ENCODE assay signal across 8 cellular contexts in the genomic region with DNA sequence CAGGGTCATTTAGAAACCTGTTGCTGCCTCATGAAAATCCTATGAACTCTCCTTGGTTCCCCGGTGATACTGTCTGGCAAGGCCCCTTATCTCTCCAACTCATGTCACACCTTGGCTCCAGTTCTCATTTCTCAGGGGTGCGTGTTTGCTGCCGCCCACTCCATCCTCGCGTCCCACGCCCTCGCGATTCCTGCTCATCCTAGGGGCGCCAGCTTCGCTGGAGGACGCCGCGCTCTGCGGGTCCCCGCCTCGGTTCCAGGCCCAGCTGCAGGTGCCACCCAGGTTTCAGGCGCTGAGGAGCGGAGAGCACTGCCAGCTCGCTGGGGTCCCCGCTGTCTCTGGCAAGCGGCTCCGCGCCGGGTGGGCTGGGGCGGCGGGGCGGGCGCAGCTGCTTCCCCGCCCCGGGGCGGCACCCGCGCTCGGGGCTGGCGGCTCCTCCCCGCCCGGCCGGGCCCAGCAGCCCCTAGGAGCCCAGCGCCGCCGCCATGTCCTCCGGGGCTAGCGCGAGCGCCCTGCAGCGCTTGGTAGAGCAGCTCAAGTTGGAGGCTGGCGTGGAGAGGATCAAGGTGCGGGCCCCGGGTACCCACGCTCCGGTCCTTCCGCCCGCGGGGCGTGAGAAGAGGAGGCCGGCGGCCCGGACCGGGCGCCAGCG. TPM values are rescaled to one million over a fixed set of nuclear protein-coding genes. Genes with fewer than 3 reads are reported as not detected.
A peak's percentile ranks its signal among the peaks of the same experiment; 100 is the strongest.
DNase-seq lines count a peak whose midpoint lies in the region; ATAC-seq and TF ChIP-seq lines count a peak whose summit lies in the region.

GNG10 (plus strand) TSS at position 456 of the 652 bp plus-strand sequence; CDS start at position 486, 30 bp downstream.

- H3K4me3 Mint-ChIP-seq in activated naive CD4-positive, alpha-beta T cell treated with anti-CD3 and anti-CD28 coated beads, Interleukin-2, amount 10 ng/mL, durations not matched to agents 7 days and 5 days: peak within 1 kb of the TSS; percentile 94

- TF ChIP-seq POLR2A in suprapubic skin (IDR thresholded peaks at IDR 0.05): peak in 1 of 2 donors; percentile 26

- H3K9me3 Mint-ChIP-seq in activated naive CD4-positive, alpha-beta T cell treated with anti-CD3 and anti-CD28 coated beads, Interleukin-2, amount 10 ng/mL, durations not matched to agents 7 days and 5 days: no peaks in the 10 kb centered on the region

- H3K4me1 ChIP-seq in SJSA1 (replicated peaks): peaks cover 14% of the 10 kb centered on the region
- H3K4me1 ChIP-seq in suprapubic skin: peaks cover 22% of the 10 kb centered on the region

- peaks cover 4% of the 10 kb centered on the region for H3K27me3 Mint-ChIP-seq in activated naive CD4-positive, alpha-beta T cell treated with anti-CD3 and anti-CD28 coated beads, Interleukin-2, amount 10 ng/mL, durations not matched to agents 7 days and 5 days

- TF ChIP-seq EP300 in suprapubic skin (IDR thresholded peaks at IDR 0.05): no peak

- peaks cover 31% of the 10 kb centered on the region for H3K4me1 Mint-ChIP-seq in activated naive CD4-positive, alpha-beta T cell treated with anti-CD3 and anti-CD28 coated beads, Interleukin-2, amount 10 ng/mL, durations not matched to agents 7 days and 5 days

- H3K27ac ChIP-seq in SJSA1 (peak within 1 kb of the TSS; percentile 35; the same call in 1 of the 2 replicates), suprapubic skin (peak within 1 kb of the TSS; percentile 84)

- DNase-seq in DMS153 treated with DMSO at 0.1 percent for 48 hours (lab: John Stamatoyannopoulos, UW; ENCODE audit: unreplicated experiment) (peak; percentile 4), GM20000 (ENCODE audit: low spot score) (peak; percentile 95), HT-29 (ENCODE audit: low spot score) (peak; percentile 17), SJSA1 (ENCODE audit: low read depth in 1 of 2, low spot score in 2 of 2) (peak; percentile 49 to 53), glomerular endothelial cell (ENCODE audit: extremely low read depth, low read depth, low spot score) (no peak), omental fat pad (ENCODE audit: low spot score) (peak; percentile 23), suprapubic skin (ENCODE audit: low spot score in 2 of 2) (peak; percentile 68 to 78)
- DNase-seq in activated naive CD4-positive, alpha-beta T cell treated with anti-CD3 and anti-CD28 coated beads, Interleukin-2, amount 10 ng/mL, durations not matched to agents 7 days and 5 days: peak; percentile 78

- no peaks in the 10 kb centered on the region for H3K27me3 ChIP-seq in SJSA1 (replicated peaks)
- H3K27me3 ChIP-seq in suprapubic skin: no peaks in the 10 kb centered on the region

- peak; percentile 87 for ATAC-seq in omental fat pad (ENCODE audit: low FRiP score)

- H3K4me3 ChIP-seq in SJSA1 (peak within 1 kb of the TSS; percentile 89), suprapubic skin (peak within 1 kb of the TSS; percentile 82)

- peaks cover 4% of the 10 kb centered on the region; the same call in 1 of the 2 replicates for H3K36me3 ChIP-seq in SJSA1
- H3K36me3 ChIP-seq in suprapubic skin: no peaks in the 10 kb centered on the region

- TF ChIP-seq CTCF in GM20000 (IDR thresholded peaks at IDR 0.05; ENCODE audit: extremely low read depth, missing control alignments): no peak
- TF ChIP-seq CTCF in omental fat pad (IDR thresholded peaks at IDR 0.05): no peak
- TF ChIP-seq CTCF in suprapubic skin (IDR thresholded peaks at IDR 0.05): no peak

- H3K9me3 ChIP-seq in SJSA1 (replicated peaks) (no peaks in the 10 kb centered on the region), suprapubic skin (no peaks in the 10 kb centered on the region)

- 0% methylated on average over 8 of the region's 61 CpGs for WGBS in suprapubic skin

- CTCF ChIA-PET in activated naive CD4-positive, alpha-beta T cell treated with anti-CD3 and anti-CD28 coated beads, Interleukin-2, amount 10 ng/mL, durations not matched to agents 7 days and 5 days (lab: Charles Lee): interaction anchor here (0.9 kb wide), 1 partner anchor 30 kb away, joined by 3 read pairs; the partner anchor contains the start of gene DNAJC25

- peak within 1 kb of the TSS; percentile 94 for H3K27ac Mint-ChIP-seq in activated naive CD4-positive, alpha-beta T cell treated with anti-CD3 and anti-CD28 coated beads, Interleukin-2, amount 10 ng/mL, durations not matched to agents 7 days and 5 days

- peaks cover 17% of the 10 kb centered on the region for H3K36me3 Mint-ChIP-seq in activated naive CD4-positive, alpha-beta T cell treated with anti-CD3 and anti-CD28 coated beads, Interleukin-2, amount 10 ng/mL, durations not matched to agents 7 days and 5 days

RNA-seq across cellular contexts. Expression of gene GNG10, which starts in this region (rescaled TPM):
- 8.6 and 13.7 TPM in 2 replicates for total RNA-seq in HT-29 (2014; rRNA removed; shearing (Covaris generic))
- 117 and 131 TPM in 2 replicates for total RNA-seq in SJSA1 (2014; rRNA removed; shearing (Covaris generic))
- 50.9 and 65.7 TPM in 2 replicates for total RNA-seq in glomerular endothelial cell
- total RNA-seq in omental fat pad: 100 to 1,000 TPM in 3 of 4 donors, 10 to 100 TPM in 1; 98.4 to 120 (median 104) TPM
- 10 to 100 TPM; 15.1 to 21.6 (median 19.1) TPM for total RNA-seq in suprapubic skin
